ENCODE assay signal across 3 cellular contexts in genomic region chr7:131503639-131504038, GRCh38.
TF ChIP-seq lines count a peak whose summit lies in the region.

No MANE protein-coding gene starts in this region.

TF ChIP-seq in HCT116, 20 proteins besides CTCF, POLR2A, EP300 and RAD21:
- no peak for TF ChIP-seq EZH2phosphoT487 (IDR thresholded peaks at IDR 0.05; ENCODE audit: borderline replicate concordance)
- 0 out of 2 replicates have a peak, but pooled peaks have one; percentile 11 for TF ChIP-seq POLR2AphosphoS5 (IDR thresholded peaks at IDR 0.05; ENCODE audit: low read depth, low read length)
TF ChIP-seq in HCT116: peak in this region for 1.

TF ChIP-seq in K562, 482 proteins besides CTCF, POLR2A, EP300 and RAD21:
- no peak for TF ChIP-seq EZH2 (IDR thresholded peaks at IDR 0.05; ENCODE audit: borderline replicate concordance, low read depth, low read length)
- no peak for TF ChIP-seq ZEB2 (IDR thresholded peaks at IDR 0.05)
- peak; percentile 9; the same call in 1 of the 2 replicates for TF ChIP-seq POLR2AphosphoS2 (IDR thresholded peaks at IDR 0.05; ENCODE audit: low read length)
- no peak for TF ChIP-seq CEBPB (tag; IDR thresholded peaks at IDR 0.05)
- no peak for TF ChIP-seq FIP1L1 (IDR thresholded peaks at IDR 0.05; ENCODE audit: low read depth, low read length, poor library complexity, severe bottlenecking)
TF ChIP-seq in K562: peak in this region for 1.

TF ChIP-seq in GM12891, 5 proteins besides CTCF, POLR2A, EP300 and RAD21:
- TF ChIP-seq POU2F2 (IDR thresholded peaks at IDR 0.05; ENCODE audit: low read depth, low read length) (no peak), TAF1 (IDR thresholded peaks at IDR 0.05; ENCODE audit: low read depth, low read length) (no peak), SPI1 (IDR thresholded peaks at IDR 0.05; ENCODE audit: low read depth, low read length) (no peak), POLR2AphosphoS5 (IDR thresholded peaks at IDR 0.05; ENCODE audit: low read depth, low read length) (no peak), PAX5 (IDR thresholded peaks at IDR 0.05; ENCODE audit: insufficient read depth, low read length, severe bottlenecking) (no peak)
